ENCODE assay signal across 3 cellular contexts in the genomic region with DNA sequence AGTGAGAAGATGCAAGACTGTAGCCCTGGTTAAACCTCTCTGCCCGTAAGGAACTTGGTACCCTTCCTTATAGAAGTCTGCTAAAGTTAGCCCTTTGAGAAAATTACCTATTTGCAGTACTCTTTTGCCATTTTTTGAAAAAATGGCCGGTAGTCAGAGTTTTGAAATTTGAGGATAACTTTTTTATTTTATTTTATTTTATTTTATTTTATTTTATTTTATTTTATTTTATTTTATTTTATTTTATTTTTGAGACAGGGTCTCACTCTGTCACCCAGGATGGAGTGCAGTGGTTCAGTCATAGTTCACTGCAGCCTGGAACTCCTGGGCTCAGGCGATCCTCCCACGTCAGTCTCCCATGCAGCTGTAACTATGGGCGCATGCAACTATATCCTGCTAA. TPM values are rescaled to one million over a fixed set of nuclear protein-coding genes. Genes with fewer than 3 reads are reported as not detected.
"Had no signal": no experiment of that assay in that cellular context is flagged by ENCODE, and none has a peak within 500 bp of the region (broad histone marks: within the 10 kb centered on the region; RNA-seq: fewer than 3 reads in every experiment).

No MANE protein-coding gene starts in this region.

RNA-seq across cellular contexts. Expression of gene CACNB2, which starts 41.2 kb away (rescaled TPM):
- total RNA-seq: natural killer cell, pulmonary artery endothelial cell, renal cortical epithelial cell had no signal
